ENCODE assay signal across 17 cellular contexts in genomic region chr7:23004247-23004520, GRCh38.
"Had no signal": no experiment of that assay in that cellular context is flagged by ENCODE, and none has a peak within 500 bp of the region (broad histone marks: within the 10 kb centered on the region; RNA-seq: fewer than 3 reads in every experiment).

No MANE protein-coding gene starts in this region.

- H3K27ac ChIP-seq: colonic mucosa, left ventricle myocardium inferior, ovary, transverse colon, WERI-Rb-1 had no signal

- H3K36me3 Mint-ChIP-seq: memory B cell; stimulated activated memory B cell treated with anti-CD40 and anti-IgM and Interleukin-4, amounts not matched to agents 10 μg/mL and 1 μg/mL and 100 μg/mL, for 72 hours had no signal

- H3K4me3 Mint-ChIP-seq: activated CD8-positive, alpha-beta T cell treated with anti-CD3 and anti-CD28 coated beads, Interleukin-2, amount 10 ng/mL, durations not matched to agents 7 days and 5 days; activated naive CD8-positive, alpha-beta T cell treated with anti-CD3 and anti-CD28 coated beads, Interleukin-2, amount 50 U/mL, for 24 hours; memory B cell; nephron progenitor cell; stimulated activated memory B cell treated with anti-CD40 and anti-IgM and Interleukin-4, amounts not matched to agents 10 μg/mL and 1 μg/mL and 100 μg/mL, for 72 hours had no signal

- H3K27ac Mint-ChIP-seq: activated CD8-positive, alpha-beta T cell treated with anti-CD3 and anti-CD28 coated beads, Interleukin-2, amount 10 ng/mL, durations not matched to agents 7 days and 5 days; activated naive CD8-positive, alpha-beta T cell treated with anti-CD3 and anti-CD28 coated beads, Interleukin-2, amount 50 U/mL, for 24 hours; memory B cell; nephron progenitor cell; stimulated activated memory B cell treated with anti-CD40 and anti-IgM and Interleukin-4, amounts not matched to agents 10 μg/mL and 1 μg/mL and 100 μg/mL, for 72 hours had no signal

- DNase-seq: activated CD4-positive, alpha-beta T cell treated with anti-CD3 and anti-CD28 coated beads for 48 hours; activated CD8-positive, alpha-beta memory T cell treated with anti-CD3 and anti-CD28 coated beads, Interleukin-2, amount 50 U/mL, for 48 hours; activated CD8-positive, alpha-beta T cell treated with anti-CD3 and anti-CD28 coated beads, Interleukin-2, amount 10 ng/mL, durations not matched to agents 7 days and 5 days; activated naive CD4-positive, alpha-beta T cell; activated naive CD8-positive, alpha-beta T cell treated with anti-CD3 and anti-CD28 coated beads, Interleukin-2, amount 50 U/mL, for 24 hours; colonic mucosa; effector CD4-positive, alpha-beta T cell; kidney; left ventricle myocardium inferior; nephron progenitor cell; ovary; small intestine; T-helper 1 cell; transverse colon; WERI-Rb-1 had no signal

- H3K36me3 ChIP-seq: colonic mucosa, left ventricle myocardium inferior, ovary, transverse colon, WERI-Rb-1 had no signal

- H3K9me3 ChIP-seq: colonic mucosa, left ventricle myocardium inferior, ovary, transverse colon had no signal

- H3K9me3 Mint-ChIP-seq: activated naive CD8-positive, alpha-beta T cell treated with anti-CD3 and anti-CD28 coated beads, Interleukin-2, amount 50 U/mL, for 24 hours; memory B cell; nephron progenitor cell; stimulated activated memory B cell treated with anti-CD40 and anti-IgM and Interleukin-4, amounts not matched to agents 10 μg/mL and 1 μg/mL and 100 μg/mL, for 72 hours had no signal

- H3K4me3 ChIP-seq: colonic mucosa, left ventricle myocardium inferior, ovary, transverse colon had no signal

- H3K27me3 Mint-ChIP-seq: activated naive CD8-positive, alpha-beta T cell treated with anti-CD3 and anti-CD28 coated beads, Interleukin-2, amount 50 U/mL, for 24 hours; memory B cell; stimulated activated memory B cell treated with anti-CD40 and anti-IgM and Interleukin-4, amounts not matched to agents 10 μg/mL and 1 μg/mL and 100 μg/mL, for 72 hours had no signal

- H3K4me1 ChIP-seq: colonic mucosa had no signal

- ATAC-seq: activated CD8-positive, alpha-beta T cell treated with anti-CD3 and anti-CD28 coated beads, Interleukin-2, amount 10 ng/mL, durations not matched to agents 7 days and 5 days; activated naive CD8-positive, alpha-beta T cell treated with anti-CD3 and anti-CD28 coated beads, Interleukin-2, amount 50 U/mL, for 24 hours; stimulated activated memory B cell treated with anti-CD40 and anti-IgM and Interleukin-4, amounts not matched to agents 10 μg/mL and 1 μg/mL and 100 μg/mL, for 72 hours had no signal

- H3K27me3 ChIP-seq: colonic mucosa, ovary, transverse colon had no signal
